In genomic region chr7:20220293-20220755, GRCh38 we compare ENCODE assay signal across 8 cellular contexts. TPM values are rescaled to one million over a fixed set of nuclear protein-coding genes. Genes with fewer than 3 reads are reported as not detected.
A peak's percentile ranks its signal among the peaks of the same experiment; 100 is the strongest.
DNase-seq lines count a peak whose midpoint lies in the region; ATAC-seq and TF ChIP-seq lines count a peak whose summit lies in the region.

No MANE protein-coding gene starts in this region.

- H3K36me3 ChIP-seq in Peyer's patch, result no peaks in the 10 kb centered on the region

- H3K4me3 Mint-ChIP-seq in natural killer cell treated with Interleukin-12 subunit alpha and Interleukin-12 subunit beta and Interleukin-15 and Interleukin-18, amount 100 ng/mL, for 72 hours, result peak overlapping the region; percentile 59

- ATAC-seq in GM18508 (IDR thresholded peaks at IDR 0.05; ENCODE audit: insufficient read depth, unreplicated experiment), result peak; percentile 15
- ATAC-seq in HG02759 (IDR thresholded peaks at IDR 0.05; ENCODE audit: unreplicated experiment), result peak; percentile 22
- no peak for ATAC-seq in natural killer cell treated with Interleukin-12 subunit alpha and Interleukin-12 subunit beta and Interleukin-15 and Interleukin-18, amount 100 ng/mL, for 72 hours

- H3K27me3 Mint-ChIP-seq in natural killer cell treated with Interleukin-12 subunit alpha and Interleukin-12 subunit beta and Interleukin-15 and Interleukin-18, amount 100 ng/mL, for 72 hours, result no peaks in the 10 kb centered on the region

- peaks cover 0 to 20% (median 4%) of the 10 kb centered on the region in 4 donors for H3K4me1 ChIP-seq in Peyer's patch

- TF ChIP-seq POLR2A in Peyer's patch (IDR thresholded peaks at IDR 0.05), result no peak

- peaks cover 25 to 44% of the 10 kb centered on the region in 2 donors for H3K4me1 Mint-ChIP-seq in natural killer cell treated with Interleukin-12 subunit alpha and Interleukin-12 subunit beta and Interleukin-15 and Interleukin-18, amount 100 ng/mL, for 72 hours (ENCODE audit: low read depth in 2 of 2)

- peak overlapping the region; percentile 77 to 92 (median 88) for H3K27ac ChIP-seq in Peyer's patch

- no peak for DNase-seq in Peyer's patch
- DNase-seq in natural killer cell treated with Interleukin-12 subunit alpha and Interleukin-12 subunit beta and Interleukin-15 and Interleukin-18, amount 100 ng/mL, for 72 hours (ENCODE audit: low spot score), result no peak
- DNase-seq in NCI-H1105 (lab: John Stamatoyannopoulos, UW), result no peak
- no peak for DNase-seq in middle frontal gyrus (ENCODE audit: extremely low spot score, low spot score)
- DNase-seq in NCI-H1417 treated with DMSO at 0.1 percent for 48 hours (lab: John Stamatoyannopoulos, UW), result no peak
- DNase-seq in DMS 273 (lab: John Stamatoyannopoulos, UW; ENCODE audit: unreplicated experiment), result no peak

- H3K27ac Mint-ChIP-seq in natural killer cell treated with Interleukin-12 subunit alpha and Interleukin-12 subunit beta and Interleukin-15 and Interleukin-18, amount 100 ng/mL, for 72 hours, result peak overlapping the region; percentile 86

- H3K9me3 ChIP-seq in Peyer's patch, result no peaks in the 10 kb centered on the region

- no peaks in the 10 kb centered on the region for H3K36me3 Mint-ChIP-seq in natural killer cell treated with Interleukin-12 subunit alpha and Interleukin-12 subunit beta and Interleukin-15 and Interleukin-18, amount 100 ng/mL, for 72 hours

- TF ChIP-seq CTCF in Peyer's patch (IDR thresholded peaks at IDR 0.05), result no peak

- no peaks in the 10 kb centered on the region for H3K27me3 ChIP-seq in Peyer's patch

- H3K9me3 Mint-ChIP-seq in natural killer cell treated with Interleukin-12 subunit alpha and Interleukin-12 subunit beta and Interleukin-15 and Interleukin-18, amount 100 ng/mL, for 72 hours, result peaks cover 3% of the 10 kb centered on the region

- peak overlapping the region in 1 of 4 donors; percentile 3 for H3K4me3 ChIP-seq in Peyer's patch

RNA-seq across cellular contexts. Expression of gene MACC1, which starts 3.1 kb away (rescaled TPM):
- total RNA-seq in Peyer's patch, result 10 to 100 TPM; 25.6 to 79.4 (median 71.1) TPM
- total RNA-seq in natural killer cell treated with Interleukin-12 subunit alpha and Interleukin-12 subunit beta and Interleukin-15 and Interleukin-18, amount 100 ng/mL, for 72 hours, result 1 to 10 TPM; 2.6 to 5.5 TPM

Comparison
In these comparisons a context has a peak if more than half of its experiments do, and no peak if none do; other contexts are left out.
1. ATAC-seq: peak in GM18508 (single experiment) and HG02759 (single experiment); none in natural killer cell treated with Interleukin-12 subunit alpha and Interleukin-12 subunit beta and Interleukin-15 and Interleukin-18, amount 100 ng/mL, for 72 hours (0 of 2).
2. RNA of gene MACC1, which starts 3.1 kb away (total RNA-seq): 25.6 to 79.4 TPM in Peyer's patch; 2.6 to 5.5 TPM in natural killer cell treated with Interleukin-12 subunit alpha and Interleukin-12 subunit beta and Interleukin-15 and Interleukin-18, amount 100 ng/mL, for 72 hours; every median in the first group is over 4 times any median in the second.